ENCODE assay signal across 20 cellular contexts in genomic region chr4:113919611-113920010, GRCh38. TPM values are rescaled to one million over a fixed set of nuclear protein-coding genes. Genes with fewer than 3 reads are reported as not detected.
DNase-seq lines count a peak whose midpoint lies in the region; ATAC-seq, FAIRE-seq and TF ChIP-seq lines count a peak whose summit lies in the region.
"Had no signal": no experiment of that assay in that cellular context is flagged by ENCODE, and none has a peak within 500 bp of the region (broad histone marks: within the 10 kb centered on the region; RNA-seq: fewer than 3 reads in every experiment).

No MANE protein-coding gene starts in this region.

- no peak overlapping the region for H3K4me3 Mint-ChIP-seq in WTC11
- H3K4me3 Mint-ChIP-seq: activated naive CD4-positive, alpha-beta T cell treated with anti-CD3 and anti-CD28 coated beads for 36 hours; CD4-positive, CD25-positive, alpha-beta regulatory T cell had no signal

- H3K36me3 ChIP-seq in kidney (ENCODE audit: control insufficient read depth in 1 of 2, insufficient read depth in 2 of 2, low read length in 2 of 2), result no peaks in the 10 kb centered on the region
- H3K36me3 ChIP-seq: esophagus squamous epithelium had no signal

- peak; percentile 2 to 28 for DNase-seq in NOMO-1 (lab: John Stamatoyannopoulos, UW; ENCODE audit: unreplicated experiment in 2 of 2)
- no peak for DNase-seq in NOMO-1 treated with dmso at 0.1 percent for 144 hours (lab: John Stamatoyannopoulos, UW; ENCODE audit: unreplicated experiment)
- DNase-seq in WTC11 (ENCODE audit: low spot score), result no peak
- DNase-seq in fibroblast of villous mesenchyme (ENCODE audit: low read depth), result peak; percentile 21
- DNase-seq in NCI-H446 (lab: John Stamatoyannopoulos, UW), result no peak
- no peak for DNase-seq in dedifferentiated amniotic fluid mesenchymal stem cell (ENCODE audit: extremely low spot score)
- no peak for DNase-seq in kidney
- DNase-seq: activated CD4-positive, alpha-beta T cell treated with anti-CD3 and anti-CD28 coated beads for 48 hours; activated CD8-positive, alpha-beta memory T cell treated with anti-CD3 and anti-CD28 coated beads, Interleukin-2, amount 50 U/mL, for 48 hours; activated naive CD4-positive, alpha-beta T cell treated with anti-CD3 and anti-CD28 coated beads for 36 hours; CD4-positive, CD25-positive, alpha-beta regulatory T cell; DMS79; esophagus squamous epithelium; hippocampal formation; KG1; T-helper 9 cell; trophoblast cell had no signal

- H3K4me3 ChIP-seq in fibroblast of villous mesenchyme (ENCODE audit: low read depth, low read length), result no peak overlapping the region
- no peak overlapping the region for H3K4me3 ChIP-seq in kidney (ENCODE audit: low read length in 2 of 2)
- H3K4me3 ChIP-seq: esophagus squamous epithelium, smooth muscle cell had no signal

- H3K27ac ChIP-seq in kidney (ENCODE audit: low read depth in 2 of 2, low read length in 2 of 2), result no peak overlapping the region
- H3K27ac ChIP-seq: esophagus squamous epithelium had no signal

- FAIRE-seq in kidney (lab: Jason Lieb, UNC), result no peak
- FAIRE-seq: A204.1 had no signal

- H3K9me3 ChIP-seq in kidney (ENCODE audit: control insufficient read depth in 1 of 2, low read length in 2 of 2), result no peaks in the 10 kb centered on the region
- H3K9me3 ChIP-seq: esophagus squamous epithelium had no signal

- ATAC-seq in WTC11 (no peak), GM18873 (IDR thresholded peaks at IDR 0.05; ENCODE audit: low FRiP score, unreplicated experiment) (no peak)

- CTCF ChIA-PET in WTC11 (lab: Charles Lee), result no interaction called here

- TF ChIP-seq CTCF in WTC11 (IDR thresholded peaks at IDR 0.05) (no peak), fibroblast of villous mesenchyme (IDR thresholded peaks at IDR 0.05; ENCODE audit: insufficient read depth, low read depth, low read length) (no peak), kidney (IDR thresholded peaks at IDR 0.05; ENCODE audit: borderline replicate concordance, extremely low read depth, insufficient read depth) (no peak)

- intact Hi-C loops in kidney (cut with DNase I), result no loop called here

- peak overlapping the region; percentile 77; the same call in 1 of the 2 replicates for H3K27ac Mint-ChIP-seq in WTC11
- H3K27ac Mint-ChIP-seq: activated naive CD4-positive, alpha-beta T cell treated with anti-CD3 and anti-CD28 coated beads for 36 hours; CD4-positive, CD25-positive, alpha-beta regulatory T cell had no signal

- no peaks in the 10 kb centered on the region for H3K27me3 Mint-ChIP-seq in WTC11 (ENCODE audit: low read depth)

- POLR2A ChIA-PET in WTC11 (lab: Charles Lee), result no interaction called here

- peaks cover 7% of the 10 kb centered on the region for H3K4me1 Mint-ChIP-seq in WTC11

- H3K4me1 ChIP-seq in kidney (ENCODE audit: control insufficient read depth in 1 of 2, insufficient read depth in 1 of 2, low read depth in 1 of 2, low read length in 2 of 2), result peaks cover 2 to 11% of the 10 kb centered on the region in 2 donors

- H3K36me3 Mint-ChIP-seq in WTC11, result no peaks in the 10 kb centered on the region
- H3K36me3 Mint-ChIP-seq: CD4-positive, CD25-positive, alpha-beta regulatory T cell had no signal

- no peaks in the 10 kb centered on the region for H3K9me3 Mint-ChIP-seq in WTC11
- H3K9me3 Mint-ChIP-seq: activated naive CD4-positive, alpha-beta T cell treated with anti-CD3 and anti-CD28 coated beads for 36 hours; CD4-positive, CD25-positive, alpha-beta regulatory T cell had no signal

- no peak overlapping the region for H3K9ac ChIP-seq in kidney (ENCODE audit: low read length in 2 of 2)

TF ChIP-seq in WTC11, 78 proteins besides CTCF, POLR2A, EP300 and RAD21:
- no peak for TF ChIP-seq JUN (CRISPR knock-in tag; IDR thresholded peaks at IDR 0.05)
- TF ChIP-seq, protein P1, sequence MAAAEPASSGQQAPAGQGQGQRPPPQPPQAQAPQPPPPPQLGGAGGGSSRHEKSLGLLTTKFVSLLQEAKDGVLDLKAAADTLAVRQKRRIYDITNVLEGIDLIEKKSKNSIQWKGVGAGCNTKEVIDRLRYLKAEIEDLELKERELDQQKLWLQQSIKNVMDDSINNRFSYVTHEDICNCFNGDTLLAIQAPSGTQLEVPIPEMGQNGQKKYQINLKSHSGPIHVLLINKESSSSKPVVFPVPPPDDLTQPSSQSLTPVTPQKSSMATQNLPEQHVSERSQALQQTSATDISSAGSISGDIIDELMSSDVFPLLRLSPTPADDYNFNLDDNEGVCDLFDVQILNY (CRISPR knock-in tag; IDR thresholded peaks at IDR 0.05), result no peak
- no peak for TF ChIP-seq ZNF263 (CRISPR knock-in tag; IDR thresholded peaks at IDR 0.05; ENCODE audit: low read depth)
- no peak for TF ChIP-seq ZNF138 (CRISPR knock-in tag; conservative IDR thresholded peaks at IDR 0.05)
- 0 out of 2 replicates have a peak, but pooled peaks have one; percentile 21 for TF ChIP-seq NFE2L1 (CRISPR knock-in tag; IDR thresholded peaks at IDR 0.05)

RNA-seq across cellular contexts. Expression of gene ARSJ, which starts 59.8 kb away (rescaled TPM):
- total RNA-seq in WTC11 (2021), result 4.9 to 6.6 TPM (median 5.0 TPM) in 3 replicates
- 49.3 and 69.5 TPM in 2 replicates for total RNA-seq in fibroblast of villous mesenchyme
- total RNA-seq in kidney, result 16.7 TPM
- 3.6 TPM for polyA plus RNA-seq in kidney (ENCODE audit: insufficient read depth, low read depth, low replicate concordance)
- total RNA-seq: CD4-positive, CD25-positive, alpha-beta regulatory T cell had no signal
- polyA plus RNA-seq: CD4-positive, CD25-positive, alpha-beta regulatory T cell had no signal

Comparison
In these comparisons a context has a peak if more than half of its experiments do, and no peak if none do; other contexts are left out.
1. DNase-seq: peak in NOMO-1 (2 of 2) and fibroblast of villous mesenchyme (single experiment); none in NOMO-1 treated with dmso at 0.1 percent for 144 hours (single experiment), WTC11 (single experiment), NCI-H446 (0 of 2), dedifferentiated amniotic fluid mesenchymal stem cell (single experiment) and kidney (single experiment).